ENCODE assay signal across 1 cellular context in the genomic region with DNA sequence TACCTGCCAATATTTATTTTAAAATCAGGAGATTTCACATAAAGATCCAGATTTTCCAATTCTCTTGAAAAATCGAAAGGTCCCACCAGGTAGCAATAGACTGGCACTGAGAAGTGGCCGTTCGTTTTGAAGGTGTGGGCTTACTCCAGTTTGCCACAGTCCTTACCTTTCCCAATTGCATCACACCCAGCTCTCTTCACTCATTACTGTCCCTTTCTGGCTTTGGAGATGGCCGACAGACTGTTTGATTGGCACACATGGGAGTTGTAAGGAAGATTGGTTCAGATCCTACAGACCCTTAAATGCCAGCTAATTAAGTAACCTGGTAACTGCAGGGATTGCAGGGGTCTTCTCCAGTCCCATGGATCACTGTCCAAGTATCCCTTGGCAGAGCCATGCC.
TF ChIP-seq lines count a peak whose summit lies in the region.

No MANE protein-coding gene starts in this region.

TF ChIP-seq in K562, 482 proteins besides CTCF, POLR2A, EP300 and RAD21 (continued from another document):
- TF ChIP-seq CHD1 (IDR thresholded peaks at IDR 0.05; ENCODE audit: low read length) = no peak
- TF ChIP-seq, protein P1, sequence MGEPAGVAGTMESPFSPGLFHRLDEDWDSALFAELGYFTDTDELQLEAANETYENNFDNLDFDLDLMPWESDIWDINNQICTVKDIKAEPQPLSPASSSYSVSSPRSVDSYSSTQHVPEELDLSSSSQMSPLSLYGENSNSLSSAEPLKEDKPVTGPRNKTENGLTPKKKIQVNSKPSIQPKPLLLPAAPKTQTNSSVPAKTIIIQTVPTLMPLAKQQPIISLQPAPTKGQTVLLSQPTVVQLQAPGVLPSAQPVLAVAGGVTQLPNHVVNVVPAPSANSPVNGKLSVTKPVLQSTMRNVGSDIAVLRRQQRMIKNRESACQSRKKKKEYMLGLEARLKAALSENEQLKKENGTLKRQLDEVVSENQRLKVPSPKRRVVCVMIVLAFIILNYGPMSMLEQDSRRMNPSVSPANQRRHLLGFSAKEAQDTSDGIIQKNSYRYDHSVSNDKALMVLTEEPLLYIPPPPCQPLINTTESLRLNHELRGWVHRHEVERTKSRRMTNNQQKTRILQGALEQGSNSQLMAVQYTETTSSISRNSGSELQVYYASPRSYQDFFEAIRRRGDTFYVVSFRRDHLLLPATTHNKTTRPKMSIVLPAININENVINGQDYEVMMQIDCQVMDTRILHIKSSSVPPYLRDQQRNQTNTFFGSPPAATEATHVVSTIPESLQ (CRISPR knock-in tag; IDR thresholded peaks at IDR 0.05) = no peak
- no peak for TF ChIP-seq CHCHD3 (CRISPR knock-in tag; IDR thresholded peaks at IDR 0.05)
- no peak for TF ChIP-seq CC2D1A (IDR thresholded peaks at IDR 0.05)
- peak; percentile 28 for TF ChIP-seq ZFP36 (IDR thresholded peaks at IDR 0.05; ENCODE audit: low read depth, low read length, partially characterized antibody)
